Comparison of ENCODE assay signal across 1 cellular context in the genomic region with DNA sequence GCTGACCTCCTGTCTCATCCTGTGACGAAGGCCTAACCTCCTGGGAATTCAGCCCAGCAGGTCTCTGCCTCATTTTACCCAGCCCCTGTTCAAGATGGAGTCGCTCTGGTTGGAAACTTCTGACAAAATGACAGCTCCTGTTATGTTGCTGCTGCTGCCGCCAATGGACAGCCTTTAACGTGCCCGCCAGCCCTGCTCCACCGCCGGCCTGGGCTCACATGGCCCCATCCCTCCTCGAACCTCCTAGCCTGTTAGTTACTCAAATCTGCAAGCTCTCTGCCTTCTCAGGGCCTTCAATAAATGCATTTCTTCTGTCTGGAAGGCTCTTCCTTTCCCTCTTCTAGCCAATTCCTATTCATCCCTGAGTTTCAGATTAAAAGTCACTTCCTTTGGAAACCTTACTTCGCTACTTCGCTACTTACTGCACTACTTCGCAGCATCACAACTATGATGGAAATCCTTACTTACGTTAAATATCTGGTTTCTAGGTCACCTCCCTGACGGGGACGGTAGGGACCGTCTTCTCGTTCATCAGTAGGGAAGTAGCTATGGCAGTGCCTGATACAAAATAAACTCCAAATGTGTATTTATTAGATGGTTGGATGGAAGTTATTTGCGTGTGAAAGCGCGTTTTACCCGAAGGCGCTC.
TF ChIP-seq lines count a peak whose summit lies in the region.

No MANE protein-coding gene starts in this region.

TF ChIP-seq in HepG2, 621 proteins besides CTCF, POLR2A, EP300 and RAD21 (continued from another document):
- TF ChIP-seq, protein P1, sequence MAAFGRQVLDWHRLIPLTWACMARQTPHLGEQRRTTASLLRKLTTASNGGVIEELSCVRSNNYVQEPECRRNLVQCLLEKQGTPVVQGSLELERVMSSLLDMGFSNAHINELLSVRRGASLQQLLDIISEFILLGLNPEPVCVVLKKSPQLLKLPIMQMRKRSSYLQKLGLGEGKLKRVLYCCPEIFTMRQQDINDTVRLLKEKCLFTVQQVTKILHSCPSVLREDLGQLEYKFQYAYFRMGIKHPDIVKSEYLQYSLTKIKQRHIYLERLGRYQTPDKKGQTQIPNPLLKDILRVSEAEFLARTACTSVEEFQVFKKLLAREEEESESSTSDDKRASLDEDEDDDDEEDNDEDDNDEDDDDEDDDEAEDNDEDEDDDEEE (CRISPR knock-in tag; IDR thresholded peaks at IDR 0.05), result 0 out of 2 replicates have a peak, but pooled peaks have one; percentile 2
- 0 out of 2 replicates have a peak, but pooled peaks have one; percentile 67 for TF ChIP-seq ZNF142 (CRISPR knock-in tag; IDR thresholded peaks at IDR 0.05)
- TF ChIP-seq ZNF138 (CRISPR knock-in tag; IDR thresholded peaks at IDR 0.05; ENCODE audit: low read depth), result no peak
- peak; percentile 94; the same call in 1 of the 2 replicates for TF ChIP-seq ZNF33A (CRISPR knock-in tag; IDR thresholded peaks at IDR 0.05; ENCODE audit: borderline replicate concordance)
- peak; percentile 47; the same call in 1 of the 2 replicates for TF ChIP-seq KDM5A (IDR thresholded peaks at IDR 0.05; ENCODE audit: borderline replicate concordance, low read length)
- TF ChIP-seq EEA1 (CRISPR knock-in tag; IDR thresholded peaks at IDR 0.05; ENCODE audit: borderline replicate concordance), result 0 out of 2 replicates have a peak, but pooled peaks have one; percentile 60
- peak; percentile 24; the same call in 1 of the 2 replicates for TF ChIP-seq ZNF33B (CRISPR knock-in tag; IDR thresholded peaks at IDR 0.05)
- TF ChIP-seq IRF9 (CRISPR knock-in tag; IDR thresholded peaks at IDR 0.05; ENCODE audit: borderline replicate concordance), result 0 out of 2 replicates have a peak, but pooled peaks have one; percentile 22
- 0 out of 2 replicates have a peak, but pooled peaks have one; percentile 54 for TF ChIP-seq KMT2A (CRISPR knock-in tag; IDR thresholded peaks at IDR 0.05)
- peak; percentile 18; the same call in 1 of the 2 replicates for TF ChIP-seq PHF21A (CRISPR knock-in tag; IDR thresholded peaks at IDR 0.05)
- peak; percentile 49; the same call in 1 of the 2 replicates for TF ChIP-seq ZNF510 (CRISPR knock-in tag; IDR thresholded peaks at IDR 0.05; ENCODE audit: low read depth)
